In genomic region chr6:169229611-169230321, GRCh38 we compare ENCODE assay signal across 20 cellular contexts. TPM values are rescaled to one million over a fixed set of nuclear protein-coding genes. Genes with fewer than 3 reads are reported as not detected.
A peak's percentile ranks its signal among the peaks of the same experiment; 100 is the strongest.
DNase-seq lines count a peak whose midpoint lies in the region; TF ChIP-seq lines count a peak whose summit lies in the region.
"Had no signal": no experiment of that assay in that cellular context is flagged by ENCODE, and none has a peak within 500 bp of the region (broad histone marks: within the 10 kb centered on the region; RNA-seq: fewer than 3 reads in every experiment).

No MANE protein-coding gene starts in this region.

- H2BK120ac ChIP-seq in H9 (ENCODE audit: low read depth, low read length, poor library complexity, severe bottlenecking) = no peak overlapping the region

- no CpG with 5 or more reads among the region's 13 CpGs for WGBS in H9 (ENCODE audit: extremely low coverage, insufficient read length, low lambda C conversion rate)

- no peak overlapping the region for H3K56ac ChIP-seq in H9 (ENCODE audit: insufficient read length, low read depth, low read length)

- no peaks in the 10 kb centered on the region for H3K23me2 ChIP-seq in H9 (ENCODE audit: insufficient read length, low read depth, low read length, poor library complexity, severe bottlenecking)

- no peak overlapping the region for H4K91ac ChIP-seq in H9 (ENCODE audit: insufficient read length, low read depth, low read length)

- no peak overlapping the region for H3K14ac ChIP-seq in H9 (ENCODE audit: insufficient read depth, low read length)

- H4K8ac ChIP-seq in H9 (replicated peaks; ENCODE audit: insufficient read length, low read depth, low read length) = no peak overlapping the region

- H2BK15ac ChIP-seq in H9 (ENCODE audit: low read depth, low read length) = no peak overlapping the region

- H3K36me3 Mint-ChIP-seq in H9 (ENCODE audit: insufficient read depth in 1 of 3, low read depth in 3 of 3) (peaks cover 45 to 73% (median 48%) of the 10 kb centered on the region in 3 experiments), chondrocyte (ENCODE audit: low read depth) (peaks cover 82% of the 10 kb centered on the region)
- H3K36me3 Mint-ChIP-seq: natural killer cell had no signal

- H3K27me3 ChIP-seq in H9 (ENCODE audit: insufficient read depth, low read length) = no peaks in the 10 kb centered on the region

- TF ChIP-seq CTCF in H9 (conservative IDR thresholded peaks at IDR 0.05) = no peak
- TF ChIP-seq CTCF in chondrocyte (IDR thresholded peaks at IDR 0.05) = no peak

- no peak overlapping the region for H2BK12ac ChIP-seq in H9 (ENCODE audit: insufficient read length, low read depth, low read length)

- H2BK20ac ChIP-seq in H9 (ENCODE audit: low read depth, low read length, poor library complexity, severe bottlenecking) = no peak overlapping the region

- no peaks in the 10 kb centered on the region for H3K9me3 ChIP-seq in H9 (ENCODE audit: control insufficient read depth, low read depth, low read length)

- H2AK5ac ChIP-seq in H9 (ENCODE audit: insufficient read length, low read length) = no peak overlapping the region

- no peak overlapping the region for H4K5ac ChIP-seq in H9 (ENCODE audit: insufficient read length, low read depth, low read length)

- H3K9ac ChIP-seq in H9 (ENCODE audit: extremely low read depth, insufficient read length, low read length) = no peak overlapping the region

- no peak overlapping the region for H2BK5ac ChIP-seq in H9 (ENCODE audit: insufficient read length, low read length)

- H3K79me2 ChIP-seq in H9 (ENCODE audit: insufficient read depth, low read length) = no peaks in the 10 kb centered on the region

- H3K18ac ChIP-seq in H9 (ENCODE audit: insufficient read length, low read depth, low read length) = no peak overlapping the region

- H3K4me2 ChIP-seq in H9 (ENCODE audit: insufficient read depth, insufficient read length, low read length) = no peak overlapping the region

- H4K20me1 ChIP-seq in H9 (ENCODE audit: control insufficient read depth, insufficient read depth, insufficient read length) = no peaks in the 10 kb centered on the region

- H3K27ac Mint-ChIP-seq in H9 (peak overlapping the region in 2 of 3 experiments; percentile 48 to 56; a peak in 2 of 7 replicates), chondrocyte (ENCODE audit: unreplicated experiment) (peak overlapping the region; percentile 71)
- H3K27ac Mint-ChIP-seq: HFFc6; natural killer cell; stimulated activated effector memory CD8-positive, alpha-beta T cell treated with anti-CD3 and anti-CD28 coated beads, Interleukin-12 subunit alpha, Interleukin-12 subunit beta, amount 100 ng/mL, for 72 hours had no signal

- H3K4me3 Mint-ChIP-seq in H9 (no peak overlapping the region), chondrocyte (ENCODE audit: unreplicated experiment) (no peak overlapping the region)
- H3K4me3 Mint-ChIP-seq: HFFc6; natural killer cell; stimulated activated effector memory CD8-positive, alpha-beta T cell treated with anti-CD3 and anti-CD28 coated beads, Interleukin-12 subunit alpha, Interleukin-12 subunit beta, amount 100 ng/mL, for 72 hours had no signal

- H3K4me1 Mint-ChIP-seq in H9 (no peaks in the 10 kb centered on the region), chondrocyte (ENCODE audit: low read depth) (peaks cover 19% of the 10 kb centered on the region)
- H3K4me1 Mint-ChIP-seq: natural killer cell had no signal

- no peaks in the 10 kb centered on the region for H3K4me1 ChIP-seq in H9 (ENCODE audit: insufficient read depth, low read length)

- no peaks in the 10 kb centered on the region for H3K79me1 ChIP-seq in H9 (ENCODE audit: insufficient read depth, low read depth, low read length, poor library complexity, severe bottlenecking)

- no peak overlapping the region for H3K23ac ChIP-seq in H9 (ENCODE audit: insufficient read length, low read depth, low read length)

- peaks cover 0 to 4% of the 10 kb centered on the region in 2 experiments; a peak in 3 of 5 replicates for H3K9me3 Mint-ChIP-seq in H9
- H3K9me3 Mint-ChIP-seq in chondrocyte (ENCODE audit: low read depth) = no peaks in the 10 kb centered on the region

- no peak overlapping the region for H3K27ac ChIP-seq in H9 (ENCODE audit: insufficient read length, low read depth, low read length)
- H3K27ac ChIP-seq: heart right ventricle, WERI-Rb-1 had no signal

- no peak overlapping the region for H3K4ac ChIP-seq in H9 (ENCODE audit: low read depth, low read length)

- H2AFZ ChIP-seq in H9 (ENCODE audit: low read length) = no peak overlapping the region

- H3T11ph ChIP-seq in H9 (ENCODE audit: low read length) = no peak overlapping the region

- H3K27me3 Mint-ChIP-seq in H9 (ENCODE audit: low read depth) = no peaks in the 10 kb centered on the region; the same call in 1 of the 2 replicates
- H3K27me3 Mint-ChIP-seq in chondrocyte (ENCODE audit: low read depth) = no peaks in the 10 kb centered on the region

- DNase-seq in H9 = no peak
- no peak for DNase-seq in chondrocyte (ENCODE audit: low spot score)
- DNase-seq in inferior parietal cortex (ENCODE audit: extremely low spot score) = peak; percentile 50
- peak; percentile 41 for DNase-seq in retina
- no peak for DNase-seq in NCI-H2029 treated with DMSO at 0.1 percent for 48 hours (lab: John Stamatoyannopoulos, UW)
- no peak for DNase-seq in NAMALWA (ENCODE audit: low spot score)
- DNase-seq in Kasumi-1 (lab: John Stamatoyannopoulos, UW) = no peak
- no peak for DNase-seq in HT-29 (ENCODE audit: low spot score)
- DNase-seq: activated naive CD4-positive, alpha-beta T cell treated with Interleukin-2 at 50 U/mL for 16 hours; Calu3; central memory CD4-positive, alpha-beta T cell; heart right ventricle; HFFc6; KG1; natural killer cell; NCI-H1436 treated with DMSO at 0.1 percent for 48 hours; NCI-H524; OCI-M1; WERI-Rb-1 had no signal

RNA-seq across cellular contexts. Expression of gene THBS2, which starts 23.9 kb away (rescaled TPM):
- 14.7 and 15.5 TPM in 2 replicates for total RNA-seq in H9 (2021)
- total RNA-seq in chondrocyte = 1,244 to 1,906 TPM (median 1,285 TPM) in 3 replicates
- total RNA-seq in HT-29 (2014; rRNA removed; shearing (Covaris generic)) = not detected in 2 replicates
- total RNA-seq: Calu3, natural killer cell had no signal

Comparison
In these comparisons a context has a peak if more than half of its experiments do, and no peak if none do; other contexts are left out.
1. DNase-seq: peak in inferior parietal cortex (single experiment) and retina (single experiment); none in H9 (single experiment), chondrocyte (single experiment), NCI-H2029 treated with DMSO at 0.1 percent for 48 hours (single experiment), NAMALWA (single experiment), Kasumi-1 (0 of 2) and HT-29 (single experiment).
2. RNA of gene THBS2, which starts 23.9 kb away (total RNA-seq): 1,244 to 1,906 TPM in chondrocyte; 14.7 to 15.5 TPM in H9 and not detected in HT-29; every median in the first group is over 10 times any median in the second.